In genomic region chr17:58386708-58387107, GRCh38 we compare ENCODE assay signal across 21 cellular contexts. TPM values are rescaled to one million over a fixed set of nuclear protein-coding genes. Genes with fewer than 3 reads are reported as not detected.
A peak's percentile ranks its signal among the peaks of the same experiment; 100 is the strongest.
DNase-seq lines count a peak whose midpoint lies in the region; ATAC-seq, FAIRE-seq and TF ChIP-seq lines count a peak whose summit lies in the region.
"Had no signal": no experiment of that assay in that cellular context is flagged by ENCODE, and none has a peak within 500 bp of the region (broad histone marks: within the 10 kb centered on the region; RNA-seq: fewer than 3 reads in every experiment).

No MANE protein-coding gene starts in this region.

- no TSS peak for BruUV-seq in K562 (replicated peaks; lab: Mats Ljungman, UMichigan)

- in situ Hi-C loops in K562 (cut with MboI), result no loop called here

- no peak overlapping the region for H3K9ac ChIP-seq in K562 (ENCODE audit: insufficient read depth in 1 of 2, low read depth in 2 of 2, low read length in 2 of 2)
- H3K9ac ChIP-seq in parathyroid adenoma, result no peak overlapping the region
- H3K9ac ChIP-seq: BLaER1, GM23248, KMS-11 had no signal

- no peak overlapping the region for H3K4me3 ChIP-seq in K562
- H3K4me3 ChIP-seq in parathyroid adenoma (ENCODE audit: low read depth, low read length), result no peak overlapping the region
- no peak overlapping the region for H3K4me3 ChIP-seq in heart right ventricle
- no peak overlapping the region for H3K4me3 ChIP-seq in BE2C (ENCODE audit: low read depth, low read length)
- H3K4me3 ChIP-seq: BLaER1, GM23248 had no signal

- no peaks in the 10 kb centered on the region for H3K27me3 ChIP-seq in K562 (ENCODE audit: control insufficient read depth in 2 of 2, insufficient read depth in 2 of 2, low read length in 2 of 2)
- no peaks in the 10 kb centered on the region for H3K27me3 ChIP-seq in parathyroid adenoma (ENCODE audit: control insufficient read depth, insufficient read depth, low read length)
- H3K27me3 ChIP-seq in heart right ventricle, result peaks cover 0 to 52% (median 0%) of the 10 kb centered on the region in 7 donors
- H3K27me3 ChIP-seq in BE2C, result peaks cover 85% of the 10 kb centered on the region
- H3K27me3 ChIP-seq: BLaER1 had no signal

- no peak for ATAC-seq in K562
- ATAC-seq in heart right ventricle, result no peak
- ATAC-seq: CD8-positive, alpha-beta T cell; HCT116 had no signal

- intact Hi-C loops in K562 (cut with micrococcal nuclease) (no loop called here), heart right ventricle (cut with DNase I) (no loop called here)

- H3K9me1 ChIP-seq in K562 (ENCODE audit: control insufficient read depth, insufficient read depth, low read length), result no peaks in the 10 kb centered on the region

- 51% methylated on average over 3 of the region's 3 CpGs for WGBS in K562 (ENCODE audit: insufficient coverage, low coverage, missing lambda C conversion rate)
- 79 to 86% methylated on average over 3 of the region's 3 CpGs for WGBS in heart right ventricle, 2 donors

- H3K4me2 ChIP-seq in K562 (ENCODE audit: insufficient read depth, low read length) (no peak overlapping the region), parathyroid adenoma (ENCODE audit: low read length) (no peak overlapping the region)
- H3K4me2 ChIP-seq: BLaER1, KMS-11 had no signal

- no peak for TF ChIP-seq RAD21 in K562 (CRISPR knock-in tag; conservative IDR thresholded peaks at IDR 0.05 in 1 of 2, IDR thresholded peaks at IDR 0.05 in 1 of 2)

- H3K9me3 ChIP-seq in K562 (replicated peaks; ENCODE audit: control insufficient read depth, insufficient read depth, low read depth, low read length) (no peaks in the 10 kb centered on the region; the same call in 1 of the 2 replicates), parathyroid adenoma (ENCODE audit: control insufficient read depth, low read length) (no peaks in the 10 kb centered on the region), heart right ventricle (no peaks in the 10 kb centered on the region), BE2C (no peaks in the 10 kb centered on the region)
- H3K9me3 ChIP-seq: BLaER1 had no signal

- no peak for TF ChIP-seq EP300 in K562 (IDR thresholded peaks at IDR 0.05; ENCODE audit: low read length)

- H4K20me1 ChIP-seq in K562 (replicated peaks; ENCODE audit: control insufficient read depth, insufficient read depth, low read length), result no peaks in the 10 kb centered on the region
- H4K20me1 ChIP-seq: BLaER1 had no signal

- CTCF ChIA-PET in K562 (lab: Yijun Ruan, JAX; ENCODE audit: low intra/inter-chr PET ratio), result no interaction called here

- H3K36me3 ChIP-seq in K562 (ENCODE audit: control insufficient read depth, insufficient read depth, low read length), result no peaks in the 10 kb centered on the region
- H3K36me3 ChIP-seq in parathyroid adenoma (ENCODE audit: control insufficient read depth, insufficient read depth, low read length), result no peaks in the 10 kb centered on the region
- no peaks in the 10 kb centered on the region for H3K36me3 ChIP-seq in heart right ventricle
- no peaks in the 10 kb centered on the region for H3K36me3 ChIP-seq in BE2C
- H3K36me3 ChIP-seq: BLaER1 had no signal

- no peak overlapping the region for H2AFZ ChIP-seq in K562 (ENCODE audit: low read depth, low read length)
- no peak overlapping the region for H2AFZ ChIP-seq in parathyroid adenoma
- H2AFZ ChIP-seq: GM23248 had no signal

- no peak for FAIRE-seq in K562 (lab: Jason Lieb, UNC)
- FAIRE-seq: A204.1, GM12891 had no signal

- DNase-seq in K562 (ENCODE audit: extremely low read depth in 1 of 4, low spot score in 3 of 4), result no peak
- DNase-seq in heart right ventricle, result no peak
- DNase-seq in BE2C, result no peak
- DNase-seq: AML-193; CD8-positive, alpha-beta T cell; DMS 273 treated with DMSO at 0.1 percent for 48 hours; DMS53; DND-41; EL; GM23248; H7; HFFc6 had no signal

- H3K79me2 ChIP-seq in K562 (ENCODE audit: control insufficient read depth, insufficient read depth, low read length) (no peaks in the 10 kb centered on the region; the same call in 2 of the 3 replicates), parathyroid adenoma (no peaks in the 10 kb centered on the region)

- TF ChIP-seq CTCF in 22Rv1 (IDR thresholded peaks at IDR 0.05) (no peak), C4-2B (conservative IDR thresholded peaks at IDR 0.05) (no peak), K562 (IDR thresholded peaks at IDR 0.05 in 2 of 3, conservative IDR thresholded peaks at IDR 0.05 in 1 of 3; ENCODE audit: insufficient read depth in 2 of 3, low read depth in 1 of 3, low read length in 3 of 3) (no peak), parathyroid adenoma (IDR thresholded peaks at IDR 0.05) (no peak), heart right ventricle (IDR thresholded peaks at IDR 0.05) (no peak), BE2C (IDR thresholded peaks at IDR 0.05; ENCODE audit: low read depth, low read length) (no peak)

- H3K27ac ChIP-seq in 22Rv1, result peak overlapping the region; percentile 99
- peak overlapping the region; percentile 87 for H3K27ac ChIP-seq in C4-2B
- H3K27ac ChIP-seq in K562 (ENCODE audit: extremely low read depth, low read depth, low read length), result no peak overlapping the region
- H3K27ac ChIP-seq in parathyroid adenoma, result peak overlapping the region; percentile 88
- H3K27ac ChIP-seq in heart right ventricle, result no peak overlapping the region
- H3K27ac ChIP-seq: BLaER1, GM23248, KMS-11 had no signal

- POLR2A ChIA-PET in K562 (lab: Yijun Ruan, JAX), result interaction anchor here (0.6 to 4.7 kb wide), 5 partner anchors 7 to 1507 kb away, joined by 3 to 34 read pairs (median 3); no protein-coding TSS in a partner anchor

- TF ChIP-seq POLR2A in K562 (conservative IDR thresholded peaks at IDR 0.05), result no peak

- H3K4me1 ChIP-seq in K562 (replicated peaks in 1 of 2; ENCODE audit: control insufficient read depth in 2 of 2, insufficient read depth in 2 of 2, low read length in 2 of 2), result peaks cover 25 to 49% of the 10 kb centered on the region in 2 experiments
- H3K4me1 ChIP-seq in parathyroid adenoma, result peaks cover 70% of the 10 kb centered on the region
- peaks cover 0 to 14% (median 0%) of the 10 kb centered on the region in 9 donors for H3K4me1 ChIP-seq in heart right ventricle
- H3K4me1 ChIP-seq in BE2C, result peaks cover 3% of the 10 kb centered on the region; the same call in 1 of the 2 replicates

RNA-seq across cellular contexts. Expression of gene RNF43, which starts 30.6 kb away (rescaled TPM):
- total RNA-seq in K562 (2011; cell fraction: chromatin; rRNA removed; ENCODE audit: low replicate concordance), result 8.4 and 9.4 TPM in 2 replicates
- total RNA-seq in K562 (2011; cell fraction: nucleolus; rRNA removed), result 5.0 and 6.2 TPM in 2 replicates
- total RNA-seq in K562 (2011; cell fraction: nucleoplasm; rRNA removed), result 7.3 and 9.5 TPM in 2 replicates
- total RNA-seq in K562 (2014; rRNA removed) (1.5 and 2.0 TPM in 2 replicates), K562 (2014; rRNA removed; fragmentation: Illumina TruSeq; extraction: Trizol) (1.5 TPM in 2 replicates), K562 (2015; rRNA removed; fragmentation: Illumina TruSeq; extraction: Trizol) (1.2 TPM in 2 replicates), K562 (2021) (2.3 and 2.7 TPM in 2 replicates), heart right ventricle (1 to 10 TPM; 1.5 to 6.1 (median 3.7) TPM)
- polyA plus RNA-seq in K562 (2011; rRNA removed) (0.75 and 1.2 TPM in 2 replicates), K562 (2014; fragmentation: Illumina TruSeq; extraction: Trizol) (1.7 and 2.1 TPM in 2 replicates), K562 (2014; fragmentation: Nextera tagmentation; extraction: Ambion mirVana) (under 1 TPM; 0.29 to 0.51 TPM), K562 (2014; rRNA removed) (1.4 TPM in 2 replicates), heart right ventricle (1 to 10 TPM in 1 of 2 donors, under 1 TPM in 1; 0.86 to 1.2 TPM)
- 0.47 and 0.79 TPM in 2 replicates for polyA plus RNA-seq in K562 (2011; cell fraction: cytosol; rRNA removed)
- 2.0 and 2.8 TPM in 2 replicates for polyA plus RNA-seq in K562 (2011; cell fraction: nucleus; rRNA removed)
- 2.6 and 3.4 TPM in 2 replicates for polyA plus RNA-seq in K562 (2012)
- polyA minus RNA-seq in K562 (2011; rRNA and poly(A)+ RNA removed), result 1.1 and 3.1 TPM in 2 replicates
- 0.29 and 2.1 TPM in 2 replicates for polyA minus RNA-seq in K562 (2011; cell fraction: cytosol; rRNA and poly(A)+ RNA removed)
- polyA minus RNA-seq in K562 (2011; cell fraction: nucleus; rRNA and poly(A)+ RNA removed), result 0.89 and 1.3 TPM in 2 replicates
- polyA plus RNA-seq in BE2C (2012; ENCODE audit: insufficient read depth, insufficient read length, low read depth), result not detected
- total RNA-seq: G401, HFFc6 had no signal

RNA-seq across cellular contexts. Expression of gene SUPT4H1, which starts 34.7 kb away (rescaled TPM):
- total RNA-seq in K562 (2011; cell fraction: chromatin; rRNA removed; ENCODE audit: low replicate concordance), result 26.0 and 31.9 TPM in 2 replicates
- total RNA-seq in K562 (2011; cell fraction: nucleolus; rRNA removed), result 30.7 and 32.8 TPM in 2 replicates
- total RNA-seq in K562 (2011; cell fraction: nucleoplasm; rRNA removed), result 38.1 and 51.1 TPM in 2 replicates
- 62.1 and 94.0 TPM in 2 replicates for total RNA-seq in K562 (2014; rRNA removed)
- total RNA-seq in K562 (2014; rRNA removed; fragmentation: Illumina TruSeq; extraction: Trizol), result 102 and 108 TPM in 2 replicates
- 90.6 and 94.8 TPM in 2 replicates for total RNA-seq in K562 (2015; rRNA removed; fragmentation: Illumina TruSeq; extraction: Trizol)
- total RNA-seq in K562 (2021), result 105 and 111 TPM in 2 replicates
- 198 and 273 TPM in 2 replicates for polyA plus RNA-seq in K562 (2011; rRNA removed)
- polyA plus RNA-seq in K562 (2011; cell fraction: cytosol; rRNA removed), result 118 and 163 TPM in 2 replicates
- 45.3 and 71.9 TPM in 2 replicates for polyA plus RNA-seq in K562 (2011; cell fraction: nucleus; rRNA removed)
- 120 and 125 TPM in 2 replicates for polyA plus RNA-seq in K562 (2012)
- polyA plus RNA-seq in K562 (2014; fragmentation: Illumina TruSeq; extraction: Trizol), result 116 and 140 TPM in 2 replicates
- 100 to 1,000 TPM; 235 to 320 TPM for polyA plus RNA-seq in K562 (2014; fragmentation: Nextera tagmentation; extraction: Ambion mirVana)
- 113 and 117 TPM in 2 replicates for polyA plus RNA-seq in K562 (2014; rRNA removed)
- polyA minus RNA-seq in K562 (2011; rRNA and poly(A)+ RNA removed), result 107 and 135 TPM in 2 replicates
- 23.5 and 42.2 TPM in 2 replicates for polyA minus RNA-seq in K562 (2011; cell fraction: cytosol; rRNA and poly(A)+ RNA removed)
- 12.4 and 23.0 TPM in 2 replicates for polyA minus RNA-seq in K562 (2011; cell fraction: nucleus; rRNA and poly(A)+ RNA removed)
- total RNA-seq in heart right ventricle, result 10 to 100 TPM; 49.0 to 73.4 (median 59.8) TPM
- polyA plus RNA-seq in heart right ventricle, result 10 to 100 TPM; 38.0 to 95.0 TPM
- 510 TPM for polyA plus RNA-seq in BE2C (2012; ENCODE audit: insufficient read depth, insufficient read length, low read depth)

RNA-seq across cellular contexts. Expression of gene TSPOAP1, which starts 58.1 kb away (rescaled TPM):
- total RNA-seq in K562 (2011; cell fraction: chromatin; rRNA removed; ENCODE audit: low replicate concordance), result 26.2 and 58.3 TPM in 2 replicates
- total RNA-seq in K562 (2011; cell fraction: nucleolus; rRNA removed), result 24.0 and 24.1 TPM in 2 replicates
- 18.1 and 18.9 TPM in 2 replicates for total RNA-seq in K562 (2011; cell fraction: nucleoplasm; rRNA removed)
- 1.0 and 1.8 TPM in 2 replicates for total RNA-seq in K562 (2014; rRNA removed)
- 0.57 and 0.87 TPM in 2 replicates for total RNA-seq in K562 (2014; rRNA removed; fragmentation: Illumina TruSeq; extraction: Trizol)
- 0.94 and 1.2 TPM in 2 replicates for total RNA-seq in K562 (2015; rRNA removed; fragmentation: Illumina TruSeq; extraction: Trizol)
- 1.7 and 3.3 TPM in 2 replicates for total RNA-seq in K562 (2021)
- polyA plus RNA-seq in K562 (2011; rRNA removed), result 3.2 and 3.3 TPM in 2 replicates
- 2.4 and 2.6 TPM in 2 replicates for polyA plus RNA-seq in K562 (2011; cell fraction: cytosol; rRNA removed)
- polyA plus RNA-seq in K562 (2011; cell fraction: nucleus; rRNA removed), result 26.8 and 38.8 TPM in 2 replicates
- 3.0 and 5.1 TPM in 2 replicates for polyA plus RNA-seq in K562 (2012)
- polyA plus RNA-seq in K562 (2014; fragmentation: Illumina TruSeq; extraction: Trizol), result 1.1 and 1.2 TPM in 2 replicates
- not detected for polyA plus RNA-seq in K562 (2014; fragmentation: Nextera tagmentation; extraction: Ambion mirVana)
- polyA plus RNA-seq in K562 (2014; rRNA removed), result 1.6 and 3.9 TPM in 2 replicates
- 1.1 and 1.8 TPM in 2 replicates for polyA minus RNA-seq in K562 (2011; rRNA and poly(A)+ RNA removed)
- polyA minus RNA-seq in K562 (2011; cell fraction: cytosol; rRNA and poly(A)+ RNA removed), result 0.76 and 2.1 TPM in 2 replicates
- 4.1 and 6.2 TPM in 2 replicates for polyA minus RNA-seq in K562 (2011; cell fraction: nucleus; rRNA and poly(A)+ RNA removed)
- total RNA-seq in heart right ventricle, result 10 to 100 TPM in 8 of 10 donors, 1 to 10 TPM in 2; 6.0 to 18.7 (median 12.4) TPM
- 10 to 100 TPM in 1 of 2 donors, 1 to 10 TPM in 1; 1.6 to 35.6 TPM for polyA plus RNA-seq in heart right ventricle
- polyA plus RNA-seq in BE2C (2012; ENCODE audit: insufficient read depth, insufficient read length, low read depth), result 3.1 TPM
- total RNA-seq: G401 had no signal

Comparison
In these comparisons a context has a peak if more than half of its experiments do, and no peak if none do; other contexts are left out.
1. H3K27ac ChIP-seq: peak in 22Rv1 (single experiment), C4-2B (single experiment) and parathyroid adenoma (single experiment); none in K562 (single experiment) and heart right ventricle (0 of 10).